In genomic region chr2:112275314-112275886, GRCh38 we compare ENCODE assay signal across 8 cellular contexts. TPM values are rescaled to one million over a fixed set of nuclear protein-coding genes. Genes with fewer than 3 reads are reported as not detected.
DNase-seq lines count a peak whose midpoint lies in the region; ATAC-seq and TF ChIP-seq lines count a peak whose summit lies in the region.

Gene ZC3H6, plus strand, starts transcription at chr2:112275597. Its CDS starts 398 bp downstream, at chr2:112275995.

- ATAC-seq in CD4-positive, alpha-beta T cell (ENCODE audit: poor library complexity), result peak; percentile 90
- ATAC-seq in GM19438 (IDR thresholded peaks at IDR 0.05; ENCODE audit: low read depth, unreplicated experiment) (peak; percentile 91), HG03575 (IDR thresholded peaks at IDR 0.05; ENCODE audit: extremely low read depth, insufficient number of reproducible peaks, low FRiP score, unreplicated experiment) (peak; percentile 57), lung (ENCODE audit: insufficient read depth, low FRiP score) (peak; percentile 100)
- ATAC-seq in activated CD8-positive, alpha-beta T cell treated with anti-CD3 and anti-CD28 coated beads for 36 hours, result peak; percentile 98

- peaks cover 12% of the 10 kb centered on the region for H3K36me3 Mint-ChIP-seq in CD4-positive, alpha-beta T cell (ENCODE audit: low read depth)
- peaks cover 3% of the 10 kb centered on the region for H3K36me3 Mint-ChIP-seq in activated CD8-positive, alpha-beta T cell treated with anti-CD3 and anti-CD28 coated beads for 36 hours (ENCODE audit: low read depth)

- H3K27ac Mint-ChIP-seq in CD4-positive, alpha-beta T cell, result peak within 1 kb of the TSS; percentile 100
- peak within 1 kb of the TSS; percentile 98 for H3K27ac Mint-ChIP-seq in activated CD8-positive, alpha-beta T cell treated with anti-CD3 and anti-CD28 coated beads for 36 hours

- intact Hi-C loops in CD4-positive, alpha-beta T cell (cut with DNase I, micrococcal nuclease), result loop anchor here (1.0 to 10.0 kb wide), 3 partner anchors 21 to 391 kb away; partner anchors contain the start of gene ANAPC1 (in 1 of the 2)
- intact Hi-C loops in activated CD8-positive, alpha-beta T cell treated with anti-CD3 and anti-CD28 coated beads for 36 hours (cut with micrococcal nuclease), result loop anchor here (5.0 kb wide), 2 partner anchors 157 to 307 kb away; partner anchors contain the start of genes CHCHD5 and RGPD8

- no peaks in the 10 kb centered on the region for H3K27me3 Mint-ChIP-seq in CD4-positive, alpha-beta T cell
- H3K27me3 Mint-ChIP-seq in activated CD8-positive, alpha-beta T cell treated with anti-CD3 and anti-CD28 coated beads for 36 hours, result no peaks in the 10 kb centered on the region

- DNase-seq in CD4-positive, alpha-beta T cell, result peak; percentile 97 to 100 (median 100)
- DNase-seq in NCI-H82 treated with DMSO at 0.1 percent for 48 hours (lab: John Stamatoyannopoulos, UW; ENCODE audit: unreplicated experiment), result peak; percentile 86
- DNase-seq in activated CD8-positive, alpha-beta T cell treated with anti-CD3 and anti-CD28 coated beads for 36 hours, result peak; percentile 99
- DNase-seq in ecto neural progenitor cell (ENCODE audit: low spot score), result peak; percentile 100
- DNase-seq in lung (ENCODE audit: low spot score), result peak; percentile 99
- peak; percentile 99 for DNase-seq in stimulated activated CD4-positive, alpha-beta T cell treated with anti-CD3 and anti-CD28 coated beads, TNF-alpha, amount 100 ng/mL, for 4 hours (ENCODE audit: low read depth in 3 of 3)

- no peak for TF ChIP-seq CTCF in CD4-positive, alpha-beta T cell (IDR thresholded peaks at IDR 0.05)
- TF ChIP-seq CTCF in activated CD8-positive, alpha-beta T cell treated with anti-CD3 and anti-CD28 coated beads for 36 hours (IDR thresholded peaks at IDR 0.05), result no peak
- TF ChIP-seq CTCF in lung (IDR thresholded peaks at IDR 0.05; ENCODE audit: control extremely low read depth, extremely low read depth), result peak; percentile 5

- H3K4me3 Mint-ChIP-seq in CD4-positive, alpha-beta T cell, result peak within 1 kb of the TSS; percentile 98
- H3K4me3 Mint-ChIP-seq in activated CD8-positive, alpha-beta T cell treated with anti-CD3 and anti-CD28 coated beads for 36 hours, result peak within 1 kb of the TSS; percentile 88

- peak within 1 kb of the TSS; percentile 100 for H3K27ac ChIP-seq in CD4-positive, alpha-beta T cell (ENCODE audit: low read depth, low read length)
- peak within 1 kb of the TSS; percentile 99 to 100 for H3K27ac ChIP-seq in lung (ENCODE audit: low read depth in 1 of 2, low read length in 1 of 2)

- CTCF ChIA-PET in CD4-positive, alpha-beta T cell (lab: Charles Lee), result interaction anchor here (1.5 to 1.6 kb wide), 2 partner anchors 16 to 154 kb away, joined by 6 to 7 read pairs; no protein-coding TSS in a partner anchor
- CTCF ChIA-PET in activated CD8-positive, alpha-beta T cell treated with anti-CD3 and anti-CD28 coated beads for 36 hours (lab: Charles Lee), result interaction anchor here (0.9 kb wide), 2 partner anchors 16 to 22 kb away, joined by 3 read pairs; no protein-coding TSS in a partner anchor

- no peaks in the 10 kb centered on the region for H3K4me1 ChIP-seq in lung (ENCODE audit: control insufficient read depth in 2 of 2, insufficient read depth in 2 of 2, low read length in 2 of 2)

- H3K4me1 Mint-ChIP-seq in CD4-positive, alpha-beta T cell (ENCODE audit: low read depth), result peaks cover 33% of the 10 kb centered on the region
- peaks cover 20% of the 10 kb centered on the region for H3K4me1 Mint-ChIP-seq in activated CD8-positive, alpha-beta T cell treated with anti-CD3 and anti-CD28 coated beads for 36 hours (ENCODE audit: low read depth)

- H3K36me3 ChIP-seq in lung (ENCODE audit: control insufficient read depth in 2 of 2, insufficient read depth in 2 of 2, low read length in 2 of 2), result no peaks in the 10 kb centered on the region

- 0% methylated on average over 48 to 59 of the region's 59 CpGs for WGBS in lung, 2 donors

- POLR2A ChIA-PET in CD4-positive, alpha-beta T cell (lab: Charles Lee), result interaction anchor here (0.8 to 1.7 kb wide), 10 partner anchors 10 to 308 kb away, joined by 3 to 19 read pairs (median 4); partner anchors contain the start of genes TMEM87B and ZC3H8
- POLR2A ChIA-PET in activated CD8-positive, alpha-beta T cell treated with anti-CD3 and anti-CD28 coated beads for 36 hours (lab: Charles Lee), result interaction anchor here (0.9 to 2.3 kb wide), 3 partner anchors 16 to 308 kb away, joined by 3 to 14 read pairs (median 3); partner anchors contain the start of gene ZC3H8

- H3K9me3 ChIP-seq in CD4-positive, alpha-beta T cell (ENCODE audit: control insufficient read depth, low read length), result no peaks in the 10 kb centered on the region
- H3K9me3 ChIP-seq in lung (ENCODE audit: control insufficient read depth in 2 of 2, insufficient read depth in 1 of 2, low read length in 1 of 2), result no peaks in the 10 kb centered on the region

- H3K27me3 ChIP-seq in CD4-positive, alpha-beta T cell (ENCODE audit: control insufficient read depth, insufficient read depth, low read length), result no peaks in the 10 kb centered on the region
- no peaks in the 10 kb centered on the region for H3K27me3 ChIP-seq in lung (ENCODE audit: control insufficient read depth, insufficient read depth)

- peak within 1 kb of the TSS; percentile 95 for H3K4me3 ChIP-seq in lung

- no peaks in the 10 kb centered on the region for H3K9me3 Mint-ChIP-seq in CD4-positive, alpha-beta T cell
- no peaks in the 10 kb centered on the region for H3K9me3 Mint-ChIP-seq in activated CD8-positive, alpha-beta T cell treated with anti-CD3 and anti-CD28 coated beads for 36 hours

RNA-seq across cellular contexts. Expression of gene ZC3H6, which starts in this region (rescaled TPM):
- 10 to 100 TPM; 18.0 to 21.4 TPM for total RNA-seq in CD4-positive, alpha-beta T cell
- total RNA-seq in activated CD8-positive, alpha-beta T cell treated with anti-CD3 and anti-CD28 coated beads for 36 hours, result 10 to 100 TPM; 16.9 to 17.6 TPM
- total RNA-seq in lung, result 10 to 100 TPM in 1 of 2 donors, 1 to 10 TPM in 1; 9.6 to 15.5 TPM
- 1 to 10 TPM; 1.1 to 3.5 TPM for polyA plus RNA-seq in lung

Comparison
In these comparisons a context has a peak if more than half of its experiments do, and no peak if none do; other contexts are left out.
1. Peak in every context shown above with its lines: DNase-seq, ATAC-seq, H3K4me3 ChIP-seq and H3K27ac ChIP-seq.